Comparison of ENCODE assay signal across 20 cellular contexts in genomic region chr10:130175074-130175473, GRCh38.
"Had no signal": no experiment of that assay in that cellular context is flagged by ENCODE, and none has a peak within 500 bp of the region (broad histone marks: within the 10 kb centered on the region; RNA-seq: fewer than 3 reads in every experiment).

No MANE protein-coding gene starts in this region.

- H3K27me3 Mint-ChIP-seq: activated naive CD8-positive, alpha-beta T cell; memory B cell; naive thymus-derived CD4-positive, alpha-beta T cell had no signal

- H3K27ac ChIP-seq: brain microvascular endothelial cell, foreskin keratinocyte, left ventricle myocardium inferior, parathyroid adenoma, sigmoid colon, suprapubic skin had no signal

- H3K79me2 ChIP-seq: parathyroid adenoma had no signal

- H3K27ac Mint-ChIP-seq: activated naive CD8-positive, alpha-beta T cell had no signal

- H3K27me3 ChIP-seq: brain microvascular endothelial cell, foreskin keratinocyte, sigmoid colon, suprapubic skin had no signal

- DNase-seq: activated CD8-positive, alpha-beta memory T cell treated with anti-CD3 and anti-CD28 coated beads, Interleukin-2, amount 50 U/mL, for 4 hours; brain microvascular endothelial cell; cortex of kidney; effector CD8-positive, alpha-beta T cell; foreskin keratinocyte; glutamatergic neuron; hypothalamus; kidney; left ventricle myocardium inferior; mucosa of descending colon; naive thymus-derived CD4-positive, alpha-beta T cell; sigmoid colon; stimulated activated CD4-positive, alpha-beta T cell treated with anti-CD3 and anti-CD28 coated beads, Interleukin-2, amount 100 ng/mL, for 48 hours; stimulated activated naive CD4-positive, alpha-beta T cell; T-helper 9 cell; trophoblast cell had no signal

- H3K9ac ChIP-seq: parathyroid adenoma had no signal

- H3K4me3 Mint-ChIP-seq: activated naive CD8-positive, alpha-beta T cell; memory B cell had no signal

- H3K4me1 ChIP-seq: foreskin keratinocyte, parathyroid adenoma, suprapubic skin had no signal

- ATAC-seq: foreskin keratinocyte; mucosa of descending colon; naive thymus-derived CD4-positive, alpha-beta T cell had no signal

- H3K9me3 Mint-ChIP-seq: memory B cell; naive thymus-derived CD4-positive, alpha-beta T cell had no signal

- H2AFZ ChIP-seq: parathyroid adenoma had no signal

- H3K4me3 ChIP-seq: left ventricle myocardium inferior, mucosa of descending colon, sigmoid colon, suprapubic skin had no signal

- H3K9me3 ChIP-seq: left ventricle myocardium inferior, mucosa of descending colon, sigmoid colon, suprapubic skin had no signal
